In the genomic region with DNA sequence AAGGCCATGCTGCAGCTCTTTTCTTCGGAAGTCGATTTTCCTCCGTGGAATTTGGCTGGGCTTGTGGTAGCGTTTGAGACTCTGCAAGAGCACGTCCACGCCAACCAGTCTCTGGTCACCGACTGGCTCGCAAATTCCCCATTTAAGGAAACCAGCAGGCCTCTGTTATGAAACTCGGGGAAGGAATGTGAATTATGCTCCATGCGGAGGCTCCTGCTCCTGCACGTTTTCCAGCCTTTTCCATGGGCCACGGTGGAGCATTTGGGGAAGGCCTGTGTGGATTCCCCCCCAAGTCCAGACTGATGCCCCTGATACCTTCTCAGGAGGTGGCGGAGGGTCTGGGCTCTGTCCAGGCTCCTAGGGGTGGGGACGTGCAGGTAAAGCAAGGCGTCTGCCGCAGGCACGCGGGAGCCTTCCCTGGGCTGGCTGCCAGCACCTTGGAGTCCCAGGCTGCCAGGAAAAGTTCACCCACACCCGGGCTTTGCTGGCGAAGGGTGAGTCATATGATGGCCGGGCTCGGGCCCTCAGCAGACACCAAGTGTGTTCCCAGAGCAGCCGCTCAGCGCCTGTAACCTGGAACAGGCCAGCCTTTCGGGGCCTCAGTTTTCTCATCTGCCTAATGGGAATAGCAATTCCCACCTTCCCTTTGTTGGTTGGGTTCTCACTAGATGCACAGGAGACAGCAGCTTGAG, we compare ENCODE assay signal across 8 cellular contexts. TPM values are rescaled to one million over a fixed set of nuclear protein-coding genes. Genes with fewer than 3 reads are reported as not detected.
DNase-seq lines count a peak whose midpoint lies in the region; FAIRE-seq and TF ChIP-seq lines count a peak whose summit lies in the region.

No MANE protein-coding gene starts in this region.

- H3K27ac ChIP-seq in kidney (ENCODE audit: low read depth in 2 of 2, low read length in 2 of 2) = peak overlapping the region; percentile 83 to 87
- H3K27ac ChIP-seq in suprapubic skin = peak overlapping the region; percentile 61

- no peak for TF ChIP-seq EP300 in suprapubic skin (IDR thresholded peaks at IDR 0.05)

- no peak overlapping the region for H3K4me3 ChIP-seq in HFF-Myc (replicated peaks; ENCODE audit: low read depth, low read length)
- H3K4me3 ChIP-seq in kidney (ENCODE audit: low read length in 2 of 2) = no peak overlapping the region
- no peak overlapping the region for H3K4me3 ChIP-seq in suprapubic skin

- DNase-seq in HFF-Myc (ENCODE audit: extremely low read depth, low read depth) (peak; percentile 63), brain pericyte (ENCODE audit: low read depth, low spot score) (peak; percentile 49), kidney (peak; percentile 97), suprapubic skin (ENCODE audit: low spot score in 2 of 2) (peak; percentile 90 to 91), middle frontal gyrus (ENCODE audit: extremely low spot score, low spot score) (no peak), GM10266 (ENCODE audit: extremely low spot score) (no peak), NCI-H2196 (lab: John Stamatoyannopoulos, UW; ENCODE audit: unreplicated experiment) (no peak)
- no peak for DNase-seq in stimulated activated CD4-positive, alpha-beta T cell treated with anti-CD3 and anti-CD28 coated beads, Interleukin-1b, Interleukin-23, amount 100 ng/mL, for 48 hours

- intact Hi-C loops in kidney (cut with DNase I) = no loop called here

- H3K4me1 ChIP-seq in kidney (ENCODE audit: control insufficient read depth in 1 of 2, insufficient read depth in 1 of 2, low read depth in 1 of 2, low read length in 2 of 2) = peaks cover 36 to 44% of the 10 kb centered on the region in 2 donors
- H3K4me1 ChIP-seq in suprapubic skin = peaks cover 27% of the 10 kb centered on the region

- TF ChIP-seq CTCF in HFF-Myc (IDR thresholded peaks at IDR 0.05; ENCODE audit: low read depth, low read length, missing control alignments) (no peak), kidney (IDR thresholded peaks at IDR 0.05; ENCODE audit: borderline replicate concordance, extremely low read depth, insufficient read depth) (no peak), suprapubic skin (IDR thresholded peaks at IDR 0.05) (no peak), GM10266 (IDR thresholded peaks at IDR 0.05; ENCODE audit: control insufficient read depth, insufficient read depth, low read depth, missing control alignments) (no peak)

- no peak overlapping the region for H3K9ac ChIP-seq in kidney (ENCODE audit: low read length in 2 of 2)

- H3K27me3 ChIP-seq in suprapubic skin = no peaks in the 10 kb centered on the region

- TF ChIP-seq POLR2A in suprapubic skin (IDR thresholded peaks at IDR 0.05) = no peak

- H3K36me3 ChIP-seq in kidney (ENCODE audit: control insufficient read depth in 1 of 2, insufficient read depth in 2 of 2, low read length in 2 of 2) = no peaks in the 10 kb centered on the region
- H3K36me3 ChIP-seq in suprapubic skin = peaks cover 12% of the 10 kb centered on the region

- FAIRE-seq in kidney (lab: Jason Lieb, UNC) = no peak

- 50% methylated on average over 19 of the region's 25 CpGs for WGBS in suprapubic skin

- H3K9me3 ChIP-seq in kidney (ENCODE audit: control insufficient read depth in 1 of 2, low read length in 2 of 2) = no peaks in the 10 kb centered on the region
- no peaks in the 10 kb centered on the region for H3K9me3 ChIP-seq in suprapubic skin

RNA-seq across cellular contexts. Expression of a gene that starts 41.9 kb away (rescaled TPM):
- total RNA-seq in kidney (71.3 TPM), suprapubic skin (10 to 100 TPM; 27.3 to 60.1 (median 35.0) TPM)
- 55.4 TPM for polyA plus RNA-seq in kidney (ENCODE audit: insufficient read depth, low read depth, low replicate concordance)

Comparison
In these comparisons a context has a peak if more than half of its experiments do, and no peak if none do; other contexts are left out.
1. DNase-seq: peak in HFF-Myc (single experiment), brain pericyte (single experiment), kidney (single experiment) and suprapubic skin (2 of 2); none in middle frontal gyrus (single experiment), GM10266 (single experiment), stimulated activated CD4-positive, alpha-beta T cell treated with anti-CD3 and anti-CD28 coated beads, Interleukin-1b, Interleukin-23, amount 100 ng/mL, for 48 hours (single experiment) and NCI-H2196 (single experiment).